In the genomic region with DNA sequence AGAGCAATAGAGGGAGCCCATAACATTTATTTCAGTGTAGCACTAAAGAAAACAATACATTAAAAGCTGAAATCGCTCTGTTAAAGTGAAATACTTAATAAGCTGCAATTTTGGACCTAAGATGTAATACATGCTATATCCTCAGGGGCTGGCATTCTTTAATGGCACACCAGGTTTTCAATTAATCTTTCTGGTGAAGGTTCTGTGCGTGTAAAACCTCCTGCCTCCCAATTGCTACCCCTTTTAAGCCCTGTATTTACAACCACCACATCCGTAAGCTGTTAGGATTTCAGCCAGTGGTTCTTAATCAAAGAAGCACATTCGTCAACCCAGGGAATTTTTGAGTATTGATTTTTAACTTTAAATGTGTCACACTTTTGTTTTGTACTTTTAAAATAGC, we compare ENCODE assay signal across 21 cellular contexts. TPM values are rescaled to one million over a fixed set of nuclear protein-coding genes. Genes with fewer than 3 reads are reported as not detected.
DNase-seq lines count a peak whose midpoint lies in the region; ATAC-seq, FAIRE-seq and TF ChIP-seq lines count a peak whose summit lies in the region.
"Had no signal": no experiment of that assay in that cellular context is flagged by ENCODE, and none has a peak within 500 bp of the region (broad histone marks: within the 10 kb centered on the region; RNA-seq: fewer than 3 reads in every experiment).

No MANE protein-coding gene starts in this region.

- no peak overlapping the region for H3K4me3 ChIP-seq in Loucy (ENCODE audit: low read length, poor library complexity, severe bottlenecking)
- no peak overlapping the region for H3K4me3 ChIP-seq in pancreas
- H3K4me3 ChIP-seq: BLaER1 had no signal

- DNase-seq in ELR (ENCODE audit: low read depth) (peak; percentile 13), foreskin keratinocyte (no peak), pancreas (no peak), nucleus accumbens (lab: John Stamatoyannopoulos, UW) (no peak)
- DNase-seq: CD4-positive, CD25-positive, alpha-beta regulatory T cell; KBM-7; NCI-H1048; NCI-H1694; NCI-H2029 treated with DMSO at 0.1 percent for 48 hours; NCI-H446 treated with DMSO at 0.1 percent for 48 hours; SHP77 had no signal

- H3K27me3 ChIP-seq in Loucy (ENCODE audit: insufficient read depth, low read length, poor library complexity, severe bottlenecking) (no peaks in the 10 kb centered on the region), foreskin keratinocyte (no peaks in the 10 kb centered on the region), pancreas (no peaks in the 10 kb centered on the region)
- H3K27me3 ChIP-seq: BLaER1 had no signal

- ATAC-seq in foreskin keratinocyte (peak; percentile 66), pancreas (peak in 3 of 4 donors; percentile 56 to 86 (median 73)), HG03439 (IDR thresholded peaks at IDR 0.05; ENCODE audit: unreplicated experiment) (no peak), HG03442 (IDR thresholded peaks at IDR 0.05; ENCODE audit: unreplicated experiment) (no peak), HG02981 (IDR thresholded peaks at IDR 0.05; ENCODE audit: unreplicated experiment) (no peak)

- intact Hi-C loops in pancreas (cut with DNase I): no loop called here

- H3K36me3 ChIP-seq in Loucy (ENCODE audit: insufficient read depth, low read length) (no peaks in the 10 kb centered on the region), pancreas (no peaks in the 10 kb centered on the region)
- H3K36me3 ChIP-seq: BLaER1 had no signal

- H3K4me1 ChIP-seq in Loucy (ENCODE audit: insufficient read depth, low read length, poor library complexity, severe bottlenecking) (no peaks in the 10 kb centered on the region), foreskin keratinocyte (peaks cover 18% of the 10 kb centered on the region), pancreas (no peaks in the 10 kb centered on the region)
- H3K4me1 ChIP-seq: BLaER1 had no signal

- no peaks in the 10 kb centered on the region for H3F3A ChIP-seq in Loucy (ENCODE audit: low read depth)

- no peak overlapping the region for H3K4me2 ChIP-seq in Loucy (ENCODE audit: low read depth, low read length, poor library complexity, severe bottlenecking)
- H3K4me2 ChIP-seq: BLaER1 had no signal

- WGBS in pancreas, 2 donors: 34 to 36% methylated on average over 4 of the region's 4 CpGs

- H3K27ac ChIP-seq in foreskin keratinocyte (no peak overlapping the region), pancreas (peak overlapping the region in 2 of 4 donors; percentile 3 to 38)
- H3K27ac ChIP-seq: BLaER1, RWPE1 had no signal

- H2AFZ ChIP-seq in Loucy (ENCODE audit: low read length): no peak overlapping the region

- no peak for FAIRE-seq in pancreas (lab: Jason Lieb, UNC)
- FAIRE-seq: A204.1, D721Med, H54, HepG2 had no signal

- H3K9ac ChIP-seq in Loucy (ENCODE audit: low read depth, low read length, poor library complexity, severe bottlenecking): no peak overlapping the region
- H3K9ac ChIP-seq: BLaER1 had no signal

- no peaks in the 10 kb centered on the region for H3K9me3 ChIP-seq in Loucy (ENCODE audit: insufficient read depth, low read depth, low read length)
- no peaks in the 10 kb centered on the region for H3K9me3 ChIP-seq in pancreas
- H3K9me3 ChIP-seq: BLaER1 had no signal

- no peaks in the 10 kb centered on the region for H3K9me2 ChIP-seq in Loucy (replicated peaks; ENCODE audit: low read depth, low read length)

- H3K79me2 ChIP-seq in Loucy (ENCODE audit: insufficient read depth, low read length): no peaks in the 10 kb centered on the region

- 0 out of 2 replicates have a peak, but pooled peaks have one; percentile 8 for TF ChIP-seq CTCF in Loucy (conservative IDR thresholded peaks at IDR 0.05; ENCODE audit: low read length)
- no peak for TF ChIP-seq CTCF in foreskin keratinocyte (conservative IDR thresholded peaks at IDR 0.05)
- no peak for TF ChIP-seq CTCF in pancreas (IDR thresholded peaks at IDR 0.05)

- H4K20me1 ChIP-seq in Loucy (ENCODE audit: insufficient read depth, low read length, poor library complexity, severe bottlenecking): no peaks in the 10 kb centered on the region
- H4K20me1 ChIP-seq: BLaER1 had no signal

RNA-seq across cellular contexts. Expression of a gene that starts 7.6 kb away (rescaled TPM):
- total RNA-seq in foreskin keratinocyte: 33.5 and 37.4 TPM in 2 replicates
- 27.8 and 28.2 TPM in 2 replicates for polyA plus RNA-seq in foreskin keratinocyte
- 1 to 10 TPM; 4.2 to 7.8 (median 6.6) TPM for total RNA-seq in pancreas
- 1 to 10 TPM; 6.0 to 9.5 TPM for polyA plus RNA-seq in pancreas

RNA-seq across cellular contexts. Expression of a gene that starts 14.0 kb away (rescaled TPM):
- 32.4 and 33.0 TPM in 2 replicates for total RNA-seq in foreskin keratinocyte
- 8.4 and 10.2 TPM in 2 replicates for polyA plus RNA-seq in foreskin keratinocyte
- 10 to 100 TPM in 3 of 6 donors, 1 to 10 TPM in 3; 5.8 to 20.5 (median 9.4) TPM for total RNA-seq in pancreas
- 1 to 10 TPM; 2.1 to 4.6 TPM for polyA plus RNA-seq in pancreas

Comparison
In these comparisons a context has a peak if more than half of its experiments do, and no peak if none do; other contexts are left out.
1. ATAC-seq: peak in foreskin keratinocyte (single experiment) and pancreas (3 of 4); none in HG03439 (single experiment), HG03442 (single experiment) and HG02981 (single experiment).